ENCODE assay signal across 12 cellular contexts in the genomic region with DNA sequence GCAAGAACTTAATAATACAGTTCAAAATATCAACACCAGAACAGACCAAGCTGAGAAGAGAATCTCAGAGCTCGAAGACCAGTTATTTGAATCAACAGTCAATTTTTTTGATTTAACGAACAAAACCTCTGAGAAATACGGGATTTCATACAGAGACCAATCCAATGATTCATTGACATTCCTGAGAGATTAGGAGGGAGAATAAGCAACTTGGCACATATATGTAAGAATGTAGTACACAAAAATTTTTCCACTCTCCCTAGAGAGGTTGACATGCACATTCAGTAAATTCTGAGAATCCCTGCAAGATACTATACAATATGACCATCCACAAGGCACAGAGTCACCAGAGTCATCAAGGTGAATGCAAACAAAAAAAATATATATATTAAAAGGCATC.
"Had no signal": no experiment of that assay in that cellular context is flagged by ENCODE, and none has a peak within 500 bp of the region (broad histone marks: within the 10 kb centered on the region; RNA-seq: fewer than 3 reads in every experiment).

No MANE protein-coding gene starts in this region.

- DNase-seq: activated CD4-positive, alpha-beta T cell treated with anti-CD3 and anti-CD28 coated beads, Interleukin-2, amount 10 ng/mL, durations not matched to agents 7 days and 5 days; activated CD4-positive, CD25-positive, alpha-beta regulatory T cell; activated CD8-positive, alpha-beta memory T cell treated with anti-CD3 and anti-CD28 coated beads for 24 hours; activated naive CD4-positive, alpha-beta T cell treated with anti-CD3 and anti-CD28 coated beads, Interleukin-2, amount 10 ng/mL, durations not matched to agents 7 days and 5 days; adrenal gland; hippocampal formation; midbrain; stomach had no signal

- H3K9ac ChIP-seq: parathyroid adenoma had no signal

- H3K4me3 ChIP-seq: adrenal gland, breast epithelium, skin epidermis, stomach had no signal

- H3K27ac ChIP-seq: adrenal gland, breast epithelium, parathyroid adenoma, skin epidermis, stomach had no signal

- H3K36me3 ChIP-seq: adrenal gland, breast epithelium, stomach had no signal

- H3K4me1 ChIP-seq: adrenal gland, breast epithelium, parathyroid adenoma, stomach had no signal

- H3K27me3 ChIP-seq: adrenal gland, breast epithelium, stomach had no signal

- ATAC-seq: activated T-helper 17 cell treated with anti-CD3 and anti-CD28 coated beads, Interleukin-2, amount 50 U/mL, for 72 hours had no signal

- H3K9me3 ChIP-seq: adrenal gland, breast epithelium, stomach had no signal

- H2AFZ ChIP-seq: parathyroid adenoma had no signal
